1 cellular context compared by ENCODE assay signal in genomic region chr18:26089247-26090129, GRCh38.
TF ChIP-seq lines count a peak whose summit lies in the region.

No MANE protein-coding gene starts in this region.

TF ChIP-seq in K562, 482 proteins besides CTCF, POLR2A, EP300 and RAD21 (continued from another document and continues in another):
- TF ChIP-seq ZNF655 (CRISPR knock-in tag; IDR thresholded peaks at IDR 0.05) (no peak), EZH2 (IDR thresholded peaks at IDR 0.05; ENCODE audit: borderline replicate concordance, low read depth, low read length) (no peak), CBX8 (IDR thresholded peaks at IDR 0.05; ENCODE audit: borderline replicate concordance, extremely low read depth, low read depth, low read length, poor library complexity, severe bottlenecking) (no peak), NKRF (IDR thresholded peaks at IDR 0.05; ENCODE audit: borderline replicate concordance) (no peak; the same call in 1 of the 2 replicates), ATF2 (CRISPR knock-in tag; IDR thresholded peaks at IDR 0.05) (no peak), PYGO2 (tag; IDR thresholded peaks at IDR 0.05) (no peak), ZNF197 (CRISPR knock-in tag; IDR thresholded peaks at IDR 0.05; ENCODE audit: low read depth) (no peak), ZNF707 (CRISPR knock-in tag; conservative IDR thresholded peaks at IDR 0.05) (no peak), RB1 (IDR thresholded peaks at IDR 0.05; ENCODE audit: low read depth) (peak; percentile 69), ZNF507 (tag; conservative IDR thresholded peaks at IDR 0.05) (no peak), ZC3H4 (CRISPR knock-in tag; IDR thresholded peaks at IDR 0.05; ENCODE audit: borderline replicate concordance) (peak; percentile 58; the same call in 1 of the 2 replicates), SRF (CRISPR knock-in tag; IDR thresholded peaks at IDR 0.05) (no peak), ZNF41 (CRISPR knock-in tag; conservative IDR thresholded peaks at IDR 0.05) (no peak), HNRNPK (IDR thresholded peaks at IDR 0.05; ENCODE audit: low read depth, low read length, poor library complexity, severe bottlenecking) (no peak), RERE (CRISPR knock-in tag; IDR thresholded peaks at IDR 0.05; ENCODE audit: borderline replicate concordance) (no peak), ZNF253 (CRISPR knock-in tag; conservative IDR thresholded peaks at IDR 0.05) (no peak), CEBPG (CRISPR knock-in tag; IDR thresholded peaks at IDR 0.05) (no peak), CEBPG (tag; conservative IDR thresholded peaks at IDR 0.05 in 1 of 2, IDR thresholded peaks at IDR 0.05 in 1 of 2) (no peak), TEAD1 (CRISPR knock-in tag; IDR thresholded peaks at IDR 0.05) (no peak; a peak in 1 of 4 replicates), MYNN (IDR thresholded peaks at IDR 0.05) (no peak), MYNN (CRISPR knock-in tag; IDR thresholded peaks at IDR 0.05) (no peak), PRDM10 (IDR thresholded peaks at IDR 0.05; ENCODE audit: partially characterized antibody) (no peak), GABPA (tag; conservative IDR thresholded peaks at IDR 0.05; ENCODE audit: low read depth) (no peak), MCM3 (IDR thresholded peaks at IDR 0.05) (no peak), ZNF436 (CRISPR knock-in tag; IDR thresholded peaks at IDR 0.05) (no peak), JUNB (CRISPR knock-in tag; conservative IDR thresholded peaks at IDR 0.05) (0 out of 2 replicates have a peak, but pooled peaks have one; percentile 27), MEF2A (IDR thresholded peaks at IDR 0.05; ENCODE audit: control insufficient read depth, low read depth, low read length) (no peak), ILK (tag; IDR thresholded peaks at IDR 0.05; ENCODE audit: borderline replicate concordance, low read depth) (no peak), TAL1 (IDR thresholded peaks at IDR 0.05) (no peak), HINFP (tag; conservative IDR thresholded peaks at IDR 0.05; ENCODE audit: low read depth) (no peak), KAT7 (CRISPR knock-in tag; IDR thresholded peaks at IDR 0.05; ENCODE audit: borderline replicate concordance) (peak; percentile 7; the same call in 1 of the 2 replicates), TRIM25 (IDR thresholded peaks at IDR 0.05; ENCODE audit: borderline replicate concordance) (no peak), CREB5 (CRISPR knock-in tag; IDR thresholded peaks at IDR 0.05) (no peak), TARDBP (IDR thresholded peaks at IDR 0.05) (no peak)
